ENCODE assay signal across 19 cellular contexts in the genomic region with DNA sequence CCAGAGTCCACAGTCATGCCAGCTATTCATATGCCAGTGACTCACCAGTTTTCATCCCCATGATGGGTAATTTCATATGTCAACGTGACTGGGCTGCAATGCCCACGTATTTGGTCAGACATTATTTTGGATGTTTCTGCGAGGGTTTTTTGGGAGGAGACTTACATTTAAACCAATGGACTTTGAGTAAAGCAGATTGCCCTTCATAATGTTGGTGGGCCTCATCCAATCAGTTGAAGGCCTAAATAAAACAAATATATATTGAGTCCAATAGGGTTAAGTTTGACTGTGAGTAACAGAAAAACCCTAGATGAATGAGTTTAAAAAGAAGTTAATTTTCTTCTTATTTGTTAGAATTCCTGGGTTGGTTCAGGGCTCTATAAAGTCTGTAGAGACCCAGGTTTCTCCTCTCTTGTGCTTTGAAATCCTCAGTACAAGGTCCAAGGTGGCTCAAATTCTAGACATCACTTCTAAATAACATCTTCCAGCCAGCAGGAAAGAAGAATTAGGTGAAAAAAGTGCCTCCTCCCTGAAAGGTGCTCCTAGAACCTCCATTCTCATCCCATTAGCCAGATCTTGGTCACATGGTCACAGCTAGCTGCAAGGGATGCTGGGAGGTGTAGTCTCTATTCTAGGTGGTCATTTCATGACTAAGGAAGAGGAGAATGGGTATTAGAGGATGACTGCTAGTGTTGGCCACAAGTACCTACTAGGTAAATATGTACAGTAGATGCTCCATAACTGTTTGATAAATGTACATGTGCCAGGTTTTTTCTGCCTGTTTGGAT.
"Had no signal": no experiment of that assay in that cellular context is flagged by ENCODE, and none has a peak within 500 bp of the region (broad histone marks: within the 10 kb centered on the region; RNA-seq: fewer than 3 reads in every experiment).

No MANE protein-coding gene starts in this region.

- H3K4me3 ChIP-seq: adrenal gland, colonic mucosa, esophagus muscularis mucosa, hepatocyte, mucosa of descending colon, pancreas, sigmoid colon, tibial nerve had no signal

- H3K36me3 ChIP-seq: adrenal gland, colonic mucosa, esophagus muscularis mucosa, pancreas, sigmoid colon, tibial nerve had no signal

- H3K9me3 ChIP-seq: adrenal gland, colonic mucosa, esophagus muscularis mucosa, pancreas, sigmoid colon had no signal

- H2AFZ ChIP-seq: hepatocyte had no signal

- H3K27me3 ChIP-seq: adrenal gland, colonic mucosa, esophagus muscularis mucosa, hepatocyte, pancreas, sigmoid colon, tibial nerve had no signal

- ATAC-seq: activated T-cell treated with anti-CD3 and anti-CD28 coated beads, Interleukin-2, amount 50 U/mL, for 4 hours; left lobe of liver; mucosa of descending colon; naive thymus-derived CD4-positive, alpha-beta T cell; pancreas; stimulated activated effector memory CD8-positive, alpha-beta T cell treated with anti-CD3 and anti-CD28 coated beads, Interleukin-12 subunit alpha, Interleukin-12 subunit beta, amount 100 ng/mL, for 72 hours had no signal

- FAIRE-seq: keratinocyte, pancreas had no signal

- H3K27ac ChIP-seq: adrenal gland, colonic mucosa, esophagus muscularis mucosa, hepatocyte, pancreas, sigmoid colon, VCaP had no signal

- H3K79me2 ChIP-seq: hepatocyte had no signal

- H3K4me2 ChIP-seq: hepatocyte had no signal

- DNase-seq: activated CD4-positive, alpha-beta memory T cell treated with anti-CD3 and anti-CD28 coated beads, Interleukin-2, amount 10 ng/mL, durations not matched to agents 7 days and 5 days; activated effector memory CD4-positive, alpha-beta T cell treated with anti-CD3 and anti-CD28 coated beads, Interleukin-2, amount 50 U/mL, for 16 hours; activated T-cell treated with anti-CD3 and anti-CD28 coated beads, Interleukin-2, amount 50 U/mL, for 4 hours; adrenal gland; caudate nucleus; colonic mucosa; mammary epithelial cell; mucosa of descending colon; naive thymus-derived CD4-positive, alpha-beta T cell; pancreas; sigmoid colon; substantia nigra had no signal
